In genomic region chr19:46975011-46975917, GRCh38 we compare ENCODE assay signal across 10 cellular contexts. TPM values are rescaled to one million over a fixed set of nuclear protein-coding genes. Genes with fewer than 3 reads are reported as not detected.
DNase-seq lines count a peak whose midpoint lies in the region; ATAC-seq and TF ChIP-seq lines count a peak whose summit lies in the region.
"Had no signal": no experiment of that assay in that cellular context is flagged by ENCODE, and none has a peak within 500 bp of the region (broad histone marks: within the 10 kb centered on the region; RNA-seq: fewer than 3 reads in every experiment).

No MANE protein-coding gene starts in this region.

- no peak overlapping the region for H3K27ac Mint-ChIP-seq in effector memory CD8-positive, alpha-beta T cell
- no peak overlapping the region for H3K27ac Mint-ChIP-seq in CD4-positive, alpha-beta T cell

- no peak for TF ChIP-seq CTCF in stomach (IDR thresholded peaks at IDR 0.05)
- TF ChIP-seq CTCF in CD4-positive, alpha-beta T cell (IDR thresholded peaks at IDR 0.05), result no peak

- H3K27me3 Mint-ChIP-seq in effector memory CD8-positive, alpha-beta T cell, result no peaks in the 10 kb centered on the region
- H3K27me3 Mint-ChIP-seq in CD4-positive, alpha-beta T cell, result no peaks in the 10 kb centered on the region

- intact Hi-C loops in stomach (cut with DNase I; ENCODE audit: low total_unique reads), result no loop called here
- intact Hi-C loops in CD4-positive, alpha-beta T cell (cut with DNase I, micrococcal nuclease), result no loop called here

- TF ChIP-seq EP300 in stomach (IDR thresholded peaks at IDR 0.05), result no peak

- DNase-seq in GM03348 (ENCODE audit: low spot score) (peak; percentile 25), adipocyte (ENCODE audit: low read depth) (no peak), kidney glomerular epithelial cell (lab: John Stamatoyannopoulos, UW) (peak; percentile 22), stomach (no peak), NCI-H2196 treated with DMSO at 0.1 percent for 48 hours (lab: John Stamatoyannopoulos, UW; ENCODE audit: unreplicated experiment) (no peak), amygdala (lab: John Stamatoyannopoulos, UW) (no peak)
- no peak for DNase-seq in effector memory CD8-positive, alpha-beta T cell
- DNase-seq in CD4-positive, alpha-beta T cell, result no peak
- DNase-seq: cortex of kidney had no signal

- H3K36me3 ChIP-seq in adipocyte (ENCODE audit: control insufficient read depth, insufficient read depth, low read length, severe bottlenecking) (no peaks in the 10 kb centered on the region), stomach (peaks cover 0 to under 1% (median 0%) of the 10 kb centered on the region in 4 donors)

- H3K9me3 ChIP-seq in adipocyte (ENCODE audit: control insufficient read depth, low read length), result no peaks in the 10 kb centered on the region
- no peaks in the 10 kb centered on the region for H3K9me3 ChIP-seq in stomach
- no peaks in the 10 kb centered on the region for H3K9me3 ChIP-seq in CD4-positive, alpha-beta T cell (ENCODE audit: control insufficient read depth, low read length)
- H3K9me3 ChIP-seq: Peyer's patch had no signal

- POLR2A ChIA-PET in CD4-positive, alpha-beta T cell (lab: Charles Lee), result no interaction called here

- peaks cover 73% of the 10 kb centered on the region for H3K4me1 ChIP-seq in adipocyte (ENCODE audit: control insufficient read depth, insufficient read depth, low read length)
- H3K4me1 ChIP-seq in stomach, result peaks cover 34 to 71% (median 55%) of the 10 kb centered on the region in 4 donors

- peak overlapping the region; percentile 86 for H3K9ac ChIP-seq in adipocyte (ENCODE audit: low read length)

- H3K4me3 ChIP-seq in adipocyte (ENCODE audit: low read length) (peak overlapping the region; percentile 59), stomach (no peak overlapping the region)
- H3K4me3 ChIP-seq: Peyer's patch had no signal

- H3K27me3 ChIP-seq in adipocyte (replicated peaks; ENCODE audit: control insufficient read depth, insufficient read depth, low read length) (no peaks in the 10 kb centered on the region), stomach (no peaks in the 10 kb centered on the region)
- no peaks in the 10 kb centered on the region for H3K27me3 ChIP-seq in CD4-positive, alpha-beta T cell (ENCODE audit: control insufficient read depth, insufficient read depth, low read length)
- H3K27me3 ChIP-seq: Peyer's patch had no signal

- ATAC-seq in effector memory CD8-positive, alpha-beta T cell (replicated peaks), result no peak
- no peak for ATAC-seq in CD4-positive, alpha-beta T cell (ENCODE audit: poor library complexity)

- peaks cover 26% of the 10 kb centered on the region for H3K36me3 Mint-ChIP-seq in effector memory CD8-positive, alpha-beta T cell (ENCODE audit: insufficient read depth)
- no peaks in the 10 kb centered on the region for H3K36me3 Mint-ChIP-seq in CD4-positive, alpha-beta T cell (ENCODE audit: low read depth)

- no peak overlapping the region for H3K4me3 Mint-ChIP-seq in effector memory CD8-positive, alpha-beta T cell
- no peak overlapping the region for H3K4me3 Mint-ChIP-seq in CD4-positive, alpha-beta T cell

- 43 to 62% (median 53%) methylated on average over 10 to 16 of the region's 16 CpGs for WGBS in stomach, 5 donors

- CTCF ChIA-PET in CD4-positive, alpha-beta T cell (lab: Charles Lee), result interaction anchor here (0.5 to 1.4 kb wide), 2 partner anchors 38 to 82 kb away, joined by 3 to 5 read pairs; no protein-coding TSS in a partner anchor

- H3K9me3 Mint-ChIP-seq in effector memory CD8-positive, alpha-beta T cell, result no peaks in the 10 kb centered on the region
- H3K9me3 Mint-ChIP-seq in CD4-positive, alpha-beta T cell, result no peaks in the 10 kb centered on the region

- H3K27ac ChIP-seq in stomach, result peak overlapping the region in 4 of 5 donors; percentile 79 to 88 (median 82)
- H3K27ac ChIP-seq in CD4-positive, alpha-beta T cell (ENCODE audit: low read depth, low read length), result no peak overlapping the region

- TF ChIP-seq POLR2A in stomach (IDR thresholded peaks at IDR 0.05), result no peak

- H3K4me1 Mint-ChIP-seq in effector memory CD8-positive, alpha-beta T cell (ENCODE audit: low read depth in 2 of 2), result peaks cover 36 to 49% of the 10 kb centered on the region in 2 donors
- peaks cover 11% of the 10 kb centered on the region for H3K4me1 Mint-ChIP-seq in CD4-positive, alpha-beta T cell (ENCODE audit: low read depth)

RNA-seq across cellular contexts. Expression of gene NPAS1, which starts 44.4 kb away (rescaled TPM):
- 1 to 10 TPM in 1 of 5 donors, under 1 TPM in 1, not detected in 3; 0.72 to 2.3 TPM for total RNA-seq in stomach
- polyA plus RNA-seq in stomach, result 1 to 10 TPM; 1.1 to 8.9 (median 1.1) TPM
- 1 to 10 TPM; 1.1 to 2.1 TPM for total RNA-seq in CD4-positive, alpha-beta T cell
- total RNA-seq: Peyer's patch had no signal

Comparison
In these comparisons a context has a peak if more than half of its experiments do, and no peak if none do; other contexts are left out.
1. DNase-seq: peak in GM03348 (single experiment) and kidney glomerular epithelial cell (single experiment); none in adipocyte (single experiment), stomach (single experiment), NCI-H2196 treated with DMSO at 0.1 percent for 48 hours (single experiment), amygdala (0 of 56), effector memory CD8-positive, alpha-beta T cell (0 of 3) and CD4-positive, alpha-beta T cell (0 of 10).